Comparison of ENCODE assay signal across 9 cellular contexts in genomic region chr16:11784048-11784780, GRCh38. TPM values are rescaled to one million over a fixed set of nuclear protein-coding genes. Genes with fewer than 3 reads are reported as not detected.
DNase-seq lines count a peak whose midpoint lies in the region; ATAC-seq and TF ChIP-seq lines count a peak whose summit lies in the region.
"Had no signal": no experiment of that assay in that cellular context is flagged by ENCODE, and none has a peak within 500 bp of the region (broad histone marks: within the 10 kb centered on the region; RNA-seq: fewer than 3 reads in every experiment).

No MANE protein-coding gene starts in this region.

- H3K27ac ChIP-seq in breast epithelium: peak overlapping the region; percentile 94 to 96
- H3K27ac ChIP-seq in naive thymus-derived CD4-positive, alpha-beta T cell (ENCODE audit: low read depth, low read length): peak overlapping the region; percentile 96

- no peaks in the 10 kb centered on the region for H3K36me3 ChIP-seq in breast epithelium
- H3K36me3 ChIP-seq in naive thymus-derived CD4-positive, alpha-beta T cell (ENCODE audit: control insufficient read depth in 2 of 3, insufficient read depth in 3 of 3, low read length in 3 of 3): peaks cover 0 to 11% (median 0%) of the 10 kb centered on the region in 3 experiments

- peak overlapping the region; percentile 85 for H3K4me3 Mint-ChIP-seq in stimulated activated naive CD8-positive, alpha-beta T cell treated with anti-CD3 and anti-CD28 coated beads, Interleukin-15, Interleukin-2, amounts not matched to agents 100 ng/mL and 50 ng/mL, for 24 hours
- H3K4me3 Mint-ChIP-seq in naive thymus-derived CD4-positive, alpha-beta T cell: peak overlapping the region; percentile 79 to 92 (median 85)

- POLR2A ChIA-PET in naive thymus-derived CD4-positive, alpha-beta T cell (lab: Charles Lee): interaction anchor here (0.6 to 8.3 kb wide), 6 partner anchors 8 to 74 kb away, joined by 3 to 109 read pairs (median 12); partner anchors contain the start of genes TXNDC11 and ZC3H7A

- H3K36me3 Mint-ChIP-seq in stimulated activated naive CD8-positive, alpha-beta T cell treated with anti-CD3 and anti-CD28 coated beads, Interleukin-15, Interleukin-2, amounts not matched to agents 100 ng/mL and 50 ng/mL, for 24 hours (ENCODE audit: low read depth): peaks cover 34% of the 10 kb centered on the region
- H3K36me3 Mint-ChIP-seq in naive thymus-derived CD4-positive, alpha-beta T cell: peaks cover 0 to 17% (median 0%) of the 10 kb centered on the region in 5 donors

- no peaks in the 10 kb centered on the region for H3K9me3 ChIP-seq in breast epithelium
- no peaks in the 10 kb centered on the region for H3K9me3 ChIP-seq in naive thymus-derived CD4-positive, alpha-beta T cell (ENCODE audit: control insufficient read depth in 2 of 3, low read length in 3 of 3)

- CTCF ChIA-PET in naive thymus-derived CD4-positive, alpha-beta T cell (lab: Charles Lee): interaction anchor here (0.7 to 5.3 kb wide), 2 partner anchors 13 to 179 kb away, joined by 3 to 35 read pairs; partner anchors contain the start of gene ZC3H7A

- H3K27me3 Mint-ChIP-seq in stimulated activated naive CD8-positive, alpha-beta T cell treated with anti-CD3 and anti-CD28 coated beads, Interleukin-15, Interleukin-2, amounts not matched to agents 100 ng/mL and 50 ng/mL, for 24 hours: no peaks in the 10 kb centered on the region
- no peaks in the 10 kb centered on the region for H3K27me3 Mint-ChIP-seq in naive thymus-derived CD4-positive, alpha-beta T cell

- H3K4me1 ChIP-seq in breast epithelium: peaks cover 6% of the 10 kb centered on the region in 2 donors
- peaks cover 33 to 50% of the 10 kb centered on the region in 2 donors for H3K4me1 ChIP-seq in naive thymus-derived CD4-positive, alpha-beta T cell (ENCODE audit: control insufficient read depth in 2 of 2, insufficient read depth in 2 of 2, low read length in 2 of 2)

- DNase-seq in stimulated activated naive CD8-positive, alpha-beta T cell treated with anti-CD3 and anti-CD28 coated beads, Interleukin-15, Interleukin-2, amounts not matched to agents 100 U/mL and 50 U/mL, for 24 hours: no peak
- DNase-seq in breast epithelium (ENCODE audit: low spot score in 2 of 2) (no peak), cerebellar nuclear complex (lab: John Stamatoyannopoulos, UW) (no peak), NCI-H748 (lab: John Stamatoyannopoulos, UW; ENCODE audit: unreplicated experiment) (no peak), anterior cingulate cortex (lab: John Stamatoyannopoulos, UW) (no peak)
- no peak for DNase-seq in naive thymus-derived CD4-positive, alpha-beta T cell
- DNase-seq: activated CD4-positive, alpha-beta T cell treated with anti-CD3 and anti-CD28 coated beads for 1 hour had no signal

- no peak for ATAC-seq in stimulated activated naive CD8-positive, alpha-beta T cell treated with anti-CD3 and anti-CD28 coated beads, Interleukin-15, Interleukin-2, amounts not matched to agents 100 U/mL and 50 U/mL, for 24 hours
- no peak for ATAC-seq in naive thymus-derived CD4-positive, alpha-beta T cell
- ATAC-seq in HG03432 (IDR thresholded peaks at IDR 0.05; ENCODE audit: unreplicated experiment): no peak

- peaks cover 80% of the 10 kb centered on the region for H3K4me1 Mint-ChIP-seq in stimulated activated naive CD8-positive, alpha-beta T cell treated with anti-CD3 and anti-CD28 coated beads, Interleukin-15, Interleukin-2, amounts not matched to agents 100 ng/mL and 50 ng/mL, for 24 hours (ENCODE audit: low read depth)
- peaks cover 43 to 74% (median 66%) of the 10 kb centered on the region in 7 donors for H3K4me1 Mint-ChIP-seq in naive thymus-derived CD4-positive, alpha-beta T cell

- no peaks in the 10 kb centered on the region for H3K27me3 ChIP-seq in breast epithelium
- H3K27me3 ChIP-seq in naive thymus-derived CD4-positive, alpha-beta T cell (ENCODE audit: control insufficient read depth in 2 of 2, insufficient read depth in 2 of 2, low read length in 2 of 2): no peaks in the 10 kb centered on the region

- no peak for TF ChIP-seq CTCF in breast epithelium (IDR thresholded peaks at IDR 0.05)

- intact Hi-C loops in breast epithelium (cut with DNase I; ENCODE audit: low total_unique reads): no loop called here
- intact Hi-C loops in naive thymus-derived CD4-positive, alpha-beta T cell (cut with micrococcal nuclease): loop anchor here in 1 of 2 donors (5.0 kb wide), 1 partner anchor 133 kb away; the partner anchor contains the start of gene GSPT1

- H3K27ac Mint-ChIP-seq in stimulated activated naive CD8-positive, alpha-beta T cell treated with anti-CD3 and anti-CD28 coated beads, Interleukin-15, Interleukin-2, amounts not matched to agents 100 ng/mL and 50 ng/mL, for 24 hours: peak overlapping the region; percentile 99
- H3K27ac Mint-ChIP-seq in naive thymus-derived CD4-positive, alpha-beta T cell: peak overlapping the region; percentile 95 to 99 (median 99)

- TF ChIP-seq POLR2A in breast epithelium (IDR thresholded peaks at IDR 0.05): no peak

- no peaks in the 10 kb centered on the region for H3K9me3 Mint-ChIP-seq in stimulated activated naive CD8-positive, alpha-beta T cell treated with anti-CD3 and anti-CD28 coated beads, Interleukin-15, Interleukin-2, amounts not matched to agents 100 ng/mL and 50 ng/mL, for 24 hours
- H3K9me3 Mint-ChIP-seq in naive thymus-derived CD4-positive, alpha-beta T cell: no peaks in the 10 kb centered on the region

- peak overlapping the region in 1 of 3 donors; percentile 54 for H3K4me3 ChIP-seq in breast epithelium
- peak overlapping the region; percentile 15 for H3K4me3 ChIP-seq in naive thymus-derived CD4-positive, alpha-beta T cell (ENCODE audit: low read length)

RNA-seq across cellular contexts. Expression of gene ZC3H7A, which starts 12.8 kb away (rescaled TPM):
- 10 to 100 TPM; 58.4 to 70.7 (median 67.5) TPM for total RNA-seq in breast epithelium
- 100 to 1,000 TPM in 1 of 5 experiments, 10 to 100 TPM in 4; 86.9 to 102 (median 88.6) TPM for total RNA-seq in naive thymus-derived CD4-positive, alpha-beta T cell
- polyA plus RNA-seq in naive thymus-derived CD4-positive, alpha-beta T cell: 10 to 100 TPM; 40.1 to 44.9 TPM

RNA-seq across cellular contexts. Expression of gene TXNDC11, which starts 41.6 kb away (rescaled TPM):
- 10 to 100 TPM; 38.6 to 53.7 (median 47.9) TPM for total RNA-seq in breast epithelium
- 10 to 100 TPM; 41.2 to 80.5 (median 55.1) TPM for total RNA-seq in naive thymus-derived CD4-positive, alpha-beta T cell
- polyA plus RNA-seq in naive thymus-derived CD4-positive, alpha-beta T cell: 10 to 100 TPM; 36.7 to 60.3 TPM
